In genomic region chr12:57229634-57230380, GRCh38 we compare ENCODE assay signal across 8 cellular contexts. TPM values are rescaled to one million over a fixed set of nuclear protein-coding genes. Genes with fewer than 3 reads are reported as not detected.
A peak's percentile ranks its signal among the peaks of the same experiment; 100 is the strongest.
DNase-seq lines count a peak whose midpoint lies in the region; ATAC-seq and TF ChIP-seq lines count a peak whose summit lies in the region.

SHMT2 (plus strand) TSS chr12:57229711; CDS start chr12:57229779, 68 bp downstream.

- H3T11ph ChIP-seq in H9 (ENCODE audit: low read length), result no peak within 1 kb of the TSS

- peaks cover 40% of the 10 kb centered on the region for H3K27me3 Mint-ChIP-seq in H9 (ENCODE audit: low read depth)

- TF ChIP-seq CTCF in H9 (conservative IDR thresholded peaks at IDR 0.05) (no peak), gastroesophageal sphincter (IDR thresholded peaks at IDR 0.05) (peak in 1 of 4 experiments; percentile 42)

- peak within 1 kb of the TSS; percentile 79 for H4K91ac ChIP-seq in H9 (ENCODE audit: insufficient read length, low read depth, low read length)
- no peak within 1 kb of the TSS for H4K91ac ChIP-seq in neuronal stem cell (ENCODE audit: low read depth, low read length, poor library complexity)

- no peaks in the 10 kb centered on the region for H3K9me3 ChIP-seq in H9 (ENCODE audit: control insufficient read depth, low read depth, low read length)
- no peaks in the 10 kb centered on the region for H3K9me3 ChIP-seq in SJSA1 (replicated peaks)
- no peaks in the 10 kb centered on the region for H3K9me3 ChIP-seq in gastroesophageal sphincter
- H3K9me3 ChIP-seq in neuronal stem cell (replicated peaks in 1 of 2; ENCODE audit: control insufficient read depth in 2 of 2, insufficient read depth in 1 of 2, low read depth in 1 of 2, low read length in 2 of 2), result no peaks in the 10 kb centered on the region
- no peaks in the 10 kb centered on the region for H3K9me3 ChIP-seq in subcutaneous abdominal adipose tissue (ENCODE audit: control insufficient read depth in 5 of 5, low read length in 5 of 5)

- H2BK120ac ChIP-seq in H9 (ENCODE audit: low read depth, low read length, poor library complexity, severe bottlenecking) (no peak within 1 kb of the TSS), neuronal stem cell (ENCODE audit: low read depth, low read length) (no peak within 1 kb of the TSS)

- H3K27ac ChIP-seq in H9 (ENCODE audit: insufficient read length, low read depth, low read length) (peak within 1 kb of the TSS; percentile 32), SJSA1 (peak within 1 kb of the TSS; percentile 75), gastroesophageal sphincter (peak within 1 kb of the TSS in 3 of 4 donors; percentile 53 to 77 (median 74)), neuronal stem cell (replicated peaks; ENCODE audit: low read length) (peak within 1 kb of the TSS; percentile 32), subcutaneous abdominal adipose tissue (ENCODE audit: low read depth, low read length) (peak within 1 kb of the TSS; percentile 74)

- H2BK15ac ChIP-seq in H9 (ENCODE audit: low read depth, low read length) (no peak within 1 kb of the TSS; the same call in 1 of the 2 replicates), neuronal stem cell (ENCODE audit: low read length) (no peak within 1 kb of the TSS)

- peak within 1 kb of the TSS; percentile 82 for H3K18ac ChIP-seq in H9 (ENCODE audit: insufficient read length, low read depth, low read length)
- peak within 1 kb of the TSS; percentile 76 for H3K18ac ChIP-seq in neuronal stem cell (ENCODE audit: low read length)

- H2AFZ ChIP-seq in H9 (ENCODE audit: low read length), result no peak within 1 kb of the TSS
- H2AFZ ChIP-seq in neuronal stem cell (ENCODE audit: low read length), result peak within 1 kb of the TSS; percentile 84

- peaks cover 40% of the 10 kb centered on the region for H3K36me3 ChIP-seq in SJSA1
- peaks cover 0 to 39% of the 10 kb centered on the region in 2 donors for H3K36me3 ChIP-seq in gastroesophageal sphincter
- peaks cover 36 to 44% of the 10 kb centered on the region in 2 donors for H3K36me3 ChIP-seq in neuronal stem cell (replicated peaks in 1 of 2; ENCODE audit: control insufficient read depth in 2 of 2, insufficient read depth in 2 of 2, low read length in 2 of 2)
- peaks cover 0 to 37% (median 32%) of the 10 kb centered on the region in 5 donors for H3K36me3 ChIP-seq in subcutaneous abdominal adipose tissue (ENCODE audit: control insufficient read depth in 5 of 5, insufficient read depth in 5 of 5, low read length in 5 of 5)

- H4K8ac ChIP-seq in H9 (replicated peaks; ENCODE audit: insufficient read length, low read depth, low read length), result peak within 1 kb of the TSS; percentile 24
- no peak within 1 kb of the TSS for H4K8ac ChIP-seq in neuronal stem cell (ENCODE audit: low read depth, low read length)

- H3K4ac ChIP-seq in H9 (ENCODE audit: low read depth, low read length), result peak within 1 kb of the TSS; percentile 37; the same call in 1 of the 2 replicates
- no peak within 1 kb of the TSS for H3K4ac ChIP-seq in neuronal stem cell (ENCODE audit: low read length)

- no peaks in the 10 kb centered on the region; the same call in 1 of the 2 replicates for H3K4me1 ChIP-seq in H9 (ENCODE audit: insufficient read depth, low read length)
- H3K4me1 ChIP-seq in SJSA1 (replicated peaks), result peaks cover 15% of the 10 kb centered on the region
- peaks cover 0 to 53% (median 14%) of the 10 kb centered on the region in 3 donors for H3K4me1 ChIP-seq in gastroesophageal sphincter
- H3K4me1 ChIP-seq in neuronal stem cell (ENCODE audit: control insufficient read depth in 2 of 2, insufficient read depth in 1 of 2, low read depth in 1 of 2, low read length in 2 of 2), result peaks cover 20 to 27% of the 10 kb centered on the region in 2 donors
- H3K4me1 ChIP-seq in subcutaneous abdominal adipose tissue (ENCODE audit: control insufficient read depth in 5 of 5, insufficient read depth in 5 of 5, low read length in 5 of 5), result peaks cover 2 to 53% (median 49%) of the 10 kb centered on the region in 5 donors

- no CpG with 5 or more reads among the region's 42 CpGs for WGBS in H9 (ENCODE audit: extremely low coverage, insufficient read length, low lambda C conversion rate)
- WGBS in gastroesophageal sphincter (ENCODE audit: low coverage in 1 of 2), 2 donors, result 1% methylated on average over 19 of the region's 42 CpGs; no CpG with 5 or more reads in 1 of the 2 donors
- WGBS in neuronal stem cell (ENCODE audit: extremely low coverage in 2 of 2, insufficient read length in 2 of 2, insufficient replicate concordance in 1 of 2), 2 donors, result no CpG with 5 or more reads among the region's 42 CpGs

- peak within 1 kb of the TSS; percentile 82 for H3K14ac ChIP-seq in H9 (ENCODE audit: insufficient read depth, low read length)
- no peak within 1 kb of the TSS for H3K14ac ChIP-seq in neuronal stem cell (ENCODE audit: low read length)

- peak; percentile 95 for DNase-seq in ELF-1 (ENCODE audit: low read depth, low spot score)
- DNase-seq in H9, result peak; percentile 98
- peak; percentile 96 for DNase-seq in MV-4-11 (lab: John Stamatoyannopoulos, UW)
- peak; percentile 84 to 98 for DNase-seq in SJSA1 (ENCODE audit: low read depth in 1 of 2, low spot score in 2 of 2)
- DNase-seq in activated naive CD4-positive, alpha-beta T cell treated with Interleukin-2 at 50 U/mL for 16 hours, result peak; percentile 94
- peak; percentile 97 for DNase-seq in neuronal stem cell (ENCODE audit: low spot score)

- H3K79me1 ChIP-seq in H9 (ENCODE audit: insufficient read depth, low read depth, low read length, poor library complexity, severe bottlenecking) (peaks cover 5% of the 10 kb centered on the region), neuronal stem cell (ENCODE audit: low read depth, low read length) (peaks cover 9% of the 10 kb centered on the region)

- no peak within 1 kb of the TSS for H3K56ac ChIP-seq in H9 (ENCODE audit: insufficient read length, low read depth, low read length)

- peak within 1 kb of the TSS; percentile 49 for H4K5ac ChIP-seq in H9 (ENCODE audit: insufficient read length, low read depth, low read length)

- H3K4me2 ChIP-seq in H9 (ENCODE audit: insufficient read depth, insufficient read length, low read length), result peak within 1 kb of the TSS; percentile 90
- peak within 1 kb of the TSS; percentile 84 for H3K4me2 ChIP-seq in neuronal stem cell (ENCODE audit: insufficient read depth, low read length, poor library complexity, severe bottlenecking)

- peaks cover 5% of the 10 kb centered on the region; the same call in 1 of the 2 replicates for H3K79me2 ChIP-seq in H9 (ENCODE audit: insufficient read depth, low read length)

- H3K27me3 ChIP-seq in H9 (ENCODE audit: insufficient read depth, low read length), result peaks cover 10% of the 10 kb centered on the region; the same call in 1 of the 2 replicates
- no peaks in the 10 kb centered on the region for H3K27me3 ChIP-seq in SJSA1 (replicated peaks)
- H3K27me3 ChIP-seq in gastroesophageal sphincter, result peaks cover 43% of the 10 kb centered on the region
- H3K27me3 ChIP-seq in neuronal stem cell (ENCODE audit: control insufficient read depth in 3 of 3, insufficient read depth in 3 of 3, low read depth in 1 of 3, low read length in 3 of 3), result peaks cover 13 to 34% (median 28%) of the 10 kb centered on the region in 3 experiments
- H3K27me3 ChIP-seq in subcutaneous abdominal adipose tissue (ENCODE audit: control insufficient read depth in 5 of 5, insufficient read depth in 4 of 5, low read length in 5 of 5), result peaks cover 7 to 26% (median 18%) of the 10 kb centered on the region in 5 donors

- peak within 1 kb of the TSS; percentile 7 for H2BK5ac ChIP-seq in H9 (ENCODE audit: insufficient read length, low read length)
- no peak within 1 kb of the TSS for H2BK5ac ChIP-seq in neuronal stem cell (ENCODE audit: low read length)

- ATAC-seq in gastroesophageal sphincter, result peak; percentile 84

- H3K9ac ChIP-seq in H9 (ENCODE audit: extremely low read depth, insufficient read length, low read length), result peak within 1 kb of the TSS; percentile 97
- H3K9ac ChIP-seq in neuronal stem cell (ENCODE audit: low read depth, low read length, poor library complexity), result peak within 1 kb of the TSS; percentile 91
- peak within 1 kb of the TSS; percentile 63 to 91 (median 76) for H3K9ac ChIP-seq in subcutaneous abdominal adipose tissue (ENCODE audit: low read length in 5 of 5)

- no peak within 1 kb of the TSS for H2AK5ac ChIP-seq in H9 (ENCODE audit: insufficient read length, low read length)
- peak within 1 kb of the TSS; percentile 28 for H2AK5ac ChIP-seq in neuronal stem cell (ENCODE audit: low read depth, low read length)

- no peak within 1 kb of the TSS for H3K23ac ChIP-seq in H9 (ENCODE audit: insufficient read length, low read depth, low read length)
- H3K23ac ChIP-seq in neuronal stem cell (ENCODE audit: low read depth, low read length, poor library complexity), result peak within 1 kb of the TSS; percentile 40

- H2BK12ac ChIP-seq in H9 (ENCODE audit: insufficient read length, low read depth, low read length) (no peak within 1 kb of the TSS), neuronal stem cell (ENCODE audit: low read length) (no peak within 1 kb of the TSS)

- TF ChIP-seq EP300 in gastroesophageal sphincter (IDR thresholded peaks at IDR 0.05), result no peak

- H3K4me3 Mint-ChIP-seq in H9, result peak within 1 kb of the TSS; percentile 98 to 99

- H3K23me2 ChIP-seq in H9 (ENCODE audit: insufficient read length, low read depth, low read length, poor library complexity, severe bottlenecking), result peaks cover 30% of the 10 kb centered on the region

- no peaks in the 10 kb centered on the region; a peak in 1 of 5 replicates for H3K9me3 Mint-ChIP-seq in H9

- TF ChIP-seq POLR2A in gastroesophageal sphincter (IDR thresholded peaks at IDR 0.05), result peak in 1 of 2 donors; percentile 24

- no peaks in the 10 kb centered on the region for H4K20me1 ChIP-seq in H9 (ENCODE audit: control insufficient read depth, insufficient read depth, insufficient read length)

- peak within 1 kb of the TSS; percentile 55 for H3K4me3 ChIP-seq in SJSA1
- peak within 1 kb of the TSS; percentile 61 to 70 for H3K4me3 ChIP-seq in gastroesophageal sphincter
- H3K4me3 ChIP-seq in neuronal stem cell (ENCODE audit: low read length in 2 of 2), result peak within 1 kb of the TSS; percentile 75 to 90
- H3K4me3 ChIP-seq in subcutaneous abdominal adipose tissue (ENCODE audit: low read depth in 1 of 5, low read length in 5 of 5), result peak within 1 kb of the TSS; percentile 73 to 86 (median 79)

- H3K4me1 Mint-ChIP-seq in H9, result peaks cover 44 to 55% of the 10 kb centered on the region in 2 experiments

- H3K36me3 Mint-ChIP-seq in H9 (ENCODE audit: insufficient read depth in 1 of 3, low read depth in 3 of 3), result peaks cover 45 to 51% (median 47%) of the 10 kb centered on the region in 3 experiments

- H3K27ac Mint-ChIP-seq in H9, result peak within 1 kb of the TSS; percentile 99

- H2BK20ac ChIP-seq in H9 (ENCODE audit: low read depth, low read length, poor library complexity, severe bottlenecking), result no peak within 1 kb of the TSS

RNA-seq across cellular contexts. Expression of gene SHMT2, which starts in this region (rescaled TPM):
- total RNA-seq in H9 (2021) (257 and 260 TPM in 2 replicates), gastroesophageal sphincter (10 to 100 TPM; 20.5 to 42.4 (median 34.4) TPM)
- total RNA-seq in SJSA1 (2014; rRNA removed; shearing (Covaris generic)), result 94.1 and 130 TPM in 2 replicates
- 117 TPM for polyA plus RNA-seq in neuronal stem cell (2013, experiment 1 of 2)
- 112 TPM for polyA plus RNA-seq in neuronal stem cell (2013, experiment 2 of 2)

Comparison
In these comparisons a context has a peak if more than half of its experiments do, and no peak if none do; other contexts are left out.
1. Peak in every context shown above with its lines: DNase-seq, ATAC-seq, H3K4me3 ChIP-seq and H3K27ac ChIP-seq.